Comparison of ENCODE assay signal across 8 cellular contexts in genomic region chr22:38868886-38869381, GRCh38. TPM values are rescaled to one million over a fixed set of nuclear protein-coding genes. Genes with fewer than 3 reads are reported as not detected.
DNase-seq lines count a peak whose midpoint lies in the region; ATAC-seq, FAIRE-seq and TF ChIP-seq lines count a peak whose summit lies in the region.

No MANE protein-coding gene starts in this region.

- in situ Hi-C loops in ACHN (cut with HindIII; ENCODE audit: low pct_ligation_motif_present, low pct_unique_long_range_greater_than_20kb, low sequenced_read_pairs): no loop called here

- H3K4me3 Mint-ChIP-seq in effector memory CD8-positive, alpha-beta T cell: no peak overlapping the region
- no peak overlapping the region for H3K4me3 Mint-ChIP-seq in mesothelial cell of epicardium

- peak; percentile 90 for TF ChIP-seq CTCF in mesothelial cell of epicardium (IDR thresholded peaks at IDR 0.05; ENCODE audit: unreplicated experiment)

- TF ChIP-seq POLR2A in GM12892 (IDR thresholded peaks at IDR 0.05; ENCODE audit: low read depth, low read length): peak; percentile 10; the same call in 1 of the 2 replicates

- H3K36me3 Mint-ChIP-seq in effector memory CD8-positive, alpha-beta T cell (ENCODE audit: insufficient read depth): peaks cover 41% of the 10 kb centered on the region
- H3K36me3 Mint-ChIP-seq in mesothelial cell of epicardium: peaks cover 2% of the 10 kb centered on the region

- H3K27me3 Mint-ChIP-seq in effector memory CD8-positive, alpha-beta T cell: no peaks in the 10 kb centered on the region
- H3K27me3 Mint-ChIP-seq in mesothelial cell of epicardium (ENCODE audit: low read depth): no peaks in the 10 kb centered on the region

- peaks cover 49 to 50% of the 10 kb centered on the region in 2 donors for H3K4me1 Mint-ChIP-seq in effector memory CD8-positive, alpha-beta T cell (ENCODE audit: low read depth in 2 of 2)
- H3K4me1 Mint-ChIP-seq in mesothelial cell of epicardium: peaks cover 32% of the 10 kb centered on the region

- ATAC-seq in effector memory CD8-positive, alpha-beta T cell (replicated peaks): peak; percentile 38
- ATAC-seq in HG03469 (IDR thresholded peaks at IDR 0.05; ENCODE audit: unreplicated experiment): no peak

- peak; percentile 70 for DNase-seq in ACHN
- DNase-seq in GM12892 (ENCODE audit: insufficient read length): peak; percentile 81
- peak; percentile 82 for DNase-seq in NCI-H69 (lab: John Stamatoyannopoulos, UW)
- DNase-seq in activated CD8-positive, alpha-beta memory T cell treated with anti-CD3 and anti-CD28 coated beads for 24 hours: peak; percentile 95
- DNase-seq in effector memory CD8-positive, alpha-beta T cell: peak; percentile 78 to 82 (median 82)
- peak; percentile 75 to 90 for DNase-seq in mesothelial cell of epicardium (ENCODE audit: low spot score in 2 of 2, unreplicated experiment in 2 of 2)
- peak; percentile 79 for DNase-seq in stimulated activated CD8-positive, alpha-beta memory T cell treated with anti-CD3 and anti-CD28 coated beads, Interleukin-4, amount 100 ng/mL, for 24 hours (ENCODE audit: low read depth)

- peak; percentile 96 for FAIRE-seq in GM12892 (lab: Jason Lieb, UNC)

- H3K27ac Mint-ChIP-seq in effector memory CD8-positive, alpha-beta T cell: peak overlapping the region in 1 of 2 donors; percentile 84
- no peak overlapping the region for H3K27ac Mint-ChIP-seq in mesothelial cell of epicardium

- no peaks in the 10 kb centered on the region for H3K9me3 Mint-ChIP-seq in effector memory CD8-positive, alpha-beta T cell
- no peaks in the 10 kb centered on the region for H3K9me3 Mint-ChIP-seq in mesothelial cell of epicardium

RNA-seq across cellular contexts. Expression of gene CBX6, which starts 3.1 kb away (rescaled TPM):
- polyA plus RNA-seq in GM12892 (2012; ENCODE audit: missing spikeins): 17.7 TPM
- total RNA-seq in mesothelial cell of epicardium: 101 to 104 TPM (median 102 TPM) in 3 replicates

RNA-seq across cellular contexts. Expression of gene NPTXR, which starts 25.1 kb away (rescaled TPM):
- 0.08 TPM for polyA plus RNA-seq in GM12892 (2012; ENCODE audit: missing spikeins)
- 9.6 to 10.3 TPM (median 10.1 TPM) in 3 replicates for total RNA-seq in mesothelial cell of epicardium
